10 cellular contexts compared by ENCODE assay signal in genomic region chr9:81080185-81080584, GRCh38.
"Had no signal": no experiment of that assay in that cellular context is flagged by ENCODE, and none has a peak within 500 bp of the region (broad histone marks: within the 10 kb centered on the region; RNA-seq: fewer than 3 reads in every experiment).

No MANE protein-coding gene starts in this region.

- H3K36me3 ChIP-seq: HAP-1 had no signal

- H3K4me2 ChIP-seq: GM23338 had no signal

- H3K9me3 ChIP-seq: HAP-1 had no signal

- H3K4me1 ChIP-seq: HAP-1 had no signal

- ATAC-seq: GM23338, HCT116 had no signal

- FAIRE-seq: H1 had no signal

- H3K27ac ChIP-seq: GM23248 had no signal

- H3K4me3 ChIP-seq: GM23248, GM23338, HAP-1 had no signal

- H2AFZ ChIP-seq: GM23248, GM23338 had no signal

- DNase-seq: GM23248, GOT3, H7, H9, HCEC 1CT, HFFc6 had no signal

- H3K9ac ChIP-seq: GM23248 had no signal
